Comparison of ENCODE assay signal across 30 cellular contexts in the genomic region with DNA sequence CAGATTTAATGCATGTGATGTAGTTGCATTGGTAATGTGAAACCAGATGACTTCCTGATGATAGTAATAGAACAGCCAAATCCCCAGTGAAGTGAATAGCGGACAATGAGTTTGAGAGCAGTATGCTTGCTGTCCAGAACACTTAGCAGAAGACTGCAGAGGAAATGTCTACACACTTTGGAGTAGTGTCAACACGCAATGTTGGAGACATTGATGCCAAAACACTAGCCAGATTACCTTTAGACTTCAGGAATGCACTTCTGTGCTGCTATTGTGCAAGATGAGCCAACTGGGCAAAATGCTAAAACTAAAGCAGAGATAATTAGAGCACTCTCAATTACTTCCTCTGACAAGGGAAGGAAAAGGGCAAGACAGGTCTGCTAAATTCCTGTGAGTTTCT.
"Had no signal": no experiment of that assay in that cellular context is flagged by ENCODE, and none has a peak within 500 bp of the region (broad histone marks: within the 10 kb centered on the region; RNA-seq: fewer than 3 reads in every experiment).

No MANE protein-coding gene starts in this region.

- H3K36me3 ChIP-seq: brain microvascular endothelial cell, esophagus squamous epithelium, pancreas, prostate gland, stomach, thyroid gland had no signal

- H3K4me2 ChIP-seq: smooth muscle cell had no signal

- H3K4me3 ChIP-seq: esophagus squamous epithelium, pancreas, prostate gland, smooth muscle cell, stomach, thyroid gland had no signal

- H3K27ac ChIP-seq: brain microvascular endothelial cell, epithelial cell of prostate, esophagus squamous epithelium, pancreas, prostate gland, stomach, thyroid gland, VCaP had no signal

- H3K9me3 ChIP-seq: esophagus squamous epithelium, pancreas, prostate gland, stomach, thyroid gland had no signal

- H3K27me3 ChIP-seq: brain microvascular endothelial cell, esophagus squamous epithelium, pancreas, stomach, thyroid gland had no signal

- DNase-seq: activated CD4-positive, alpha-beta memory T cell treated with anti-CD3 and anti-CD28 coated beads for 36 hours; activated CD4-positive, alpha-beta T cell treated with anti-CD3 and anti-CD28 coated beads, Interleukin-2, amount 10 ng/mL, durations not matched to agents 24 days and 14 days; activated CD8-positive, alpha-beta memory T cell treated with anti-CD3 and anti-CD28 coated beads, Interleukin-2, amount 50 U/mL, for 48 hours; activated gamma-delta T cell; activated naive CD4-positive, alpha-beta T cell treated with anti-CD3 and anti-CD28 coated beads, Interleukin-2, amount 10 ng/mL, durations not matched to agents 7 days and 5 days; activated naive CD8-positive, alpha-beta T cell treated with anti-CD3 and anti-CD28 coated beads, Interleukin-2, amount 10 ng/mL, durations not matched to agents 7 days and 5 days; activated T-cell treated with anti-CD3 and anti-CD28 coated beads, Interleukin-2, amount 50 U/mL, for 24 hours; brain microvascular endothelial cell; central memory CD4-positive, alpha-beta T cell; effector CD4-positive, alpha-beta T cell; esophagus squamous epithelium; glutamatergic neuron; naive B cell; nephron progenitor cell; pancreas; retina; stimulated activated CD4-positive, alpha-beta T cell treated with anti-CD3 and anti-CD28 coated beads, Interleukin-1b, Interleukin-23, amount 100 ng/mL, for 48 hours; stimulated activated naive B cell treated with anti-CD40 and anti-IgM and Interleukin-4, amounts not matched to agents 10 μg/mL and 1 μg/mL and 100 μg/mL, for 72 hours; stomach; T-cell; thyroid gland had no signal

- FAIRE-seq: astrocyte, endometrium, frontal cortex, islet of Langerhans, pancreas, TTC549 had no signal

- H3K4me1 ChIP-seq: esophagus squamous epithelium, pancreas, prostate gland, stomach, thyroid gland had no signal

- ATAC-seq: pancreas; stimulated activated naive B cell treated with anti-CD40 and anti-IgM and Interleukin-4, amounts not matched to agents 10 μg/mL and 1 μg/mL and 100 μg/mL, for 72 hours; T-cell had no signal
